Comparison of ENCODE assay signal across 20 cellular contexts in the genomic region with DNA sequence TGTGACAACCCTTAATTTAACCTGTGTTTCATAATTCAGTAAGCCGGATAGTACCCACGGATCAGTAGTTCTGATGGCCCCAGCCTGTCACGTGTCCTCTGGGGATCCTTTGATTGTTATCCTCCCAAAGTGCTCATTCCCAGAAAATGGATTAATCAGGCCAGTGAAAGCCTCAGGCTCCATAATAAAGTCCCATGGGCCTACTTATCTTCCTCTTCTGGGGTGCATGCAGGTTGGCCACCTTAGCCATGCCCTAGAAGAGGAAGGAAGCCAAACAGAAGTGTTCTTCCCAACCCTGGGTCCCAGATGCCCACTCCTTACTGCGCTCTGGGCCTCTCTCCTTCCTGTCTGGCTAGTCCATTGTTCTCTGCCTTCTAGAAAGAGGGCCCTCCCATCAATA.
DNase-seq lines count a peak whose midpoint lies in the region; ATAC-seq and TF ChIP-seq lines count a peak whose summit lies in the region.
"Had no signal": no experiment of that assay in that cellular context is flagged by ENCODE, and none has a peak within 500 bp of the region (broad histone marks: within the 10 kb centered on the region; RNA-seq: fewer than 3 reads in every experiment).

No MANE protein-coding gene starts in this region.

- peaks cover 0 to 18% (median 0%) of the 10 kb centered on the region in 9 donors for H3K36me3 ChIP-seq in heart right ventricle
- H3K36me3 ChIP-seq in breast epithelium, result no peaks in the 10 kb centered on the region
- no peaks in the 10 kb centered on the region for H3K36me3 ChIP-seq in stomach smooth muscle (ENCODE audit: control insufficient read depth in 2 of 2, insufficient read depth in 2 of 2, low read length in 2 of 2)
- H3K36me3 ChIP-seq: SJCRH30 had no signal

- no peak overlapping the region for H3K9ac ChIP-seq in stomach smooth muscle (ENCODE audit: low read length in 2 of 2)

- WGBS in heart right ventricle, 2 donors, result 72 to 79% methylated on average over 4 of the region's 4 CpGs

- peaks cover 15 to 68% of the 10 kb centered on the region in 2 donors for H3K4me1 Mint-ChIP-seq in immature natural killer cell

- DNase-seq in heart right ventricle (no peak), Right ventricle myocardium inferior (ENCODE audit: missing footprints) (no peak), breast epithelium (ENCODE audit: low spot score in 2 of 2) (no peak), immature natural killer cell (no peak), SKM-1 (lab: John Stamatoyannopoulos, UW; ENCODE audit: unreplicated experiment) (no peak), NOMO-1 treated with DMSO at 0.1 percent for 48 hours (lab: John Stamatoyannopoulos, UW; ENCODE audit: unreplicated experiment) (no peak), HUDEP-2 (lab: John Stamatoyannopoulos, UW; ENCODE audit: unreplicated experiment in 76 of 76) (no peak)
- DNase-seq: EL; GF-D8; KG1; NCI-H1105; NCI-H146; NCI-H2171; NCI-H345; NCI-H526; NK-92 treated with Interleukin-12 subunit alpha and Interleukin-12 subunit beta, amount 100 ng/mL, for 24 hours had no signal

- H3K4me3 ChIP-seq in heart right ventricle, result no peak overlapping the region
- H3K4me3 ChIP-seq in breast epithelium, result no peak overlapping the region
- no peak overlapping the region for H3K4me3 ChIP-seq in stomach smooth muscle (ENCODE audit: low read length in 2 of 2)
- H3K4me3 ChIP-seq: SJCRH30 had no signal

- TF ChIP-seq CTCF in heart right ventricle (IDR thresholded peaks at IDR 0.05) (no peak), breast epithelium (IDR thresholded peaks at IDR 0.05) (no peak)

- intact Hi-C loops in heart right ventricle (cut with DNase I) (no loop called here), Right ventricle myocardium inferior (cut with DNase I) (no loop called here), breast epithelium (cut with DNase I; ENCODE audit: low total_unique reads) (no loop called here)

- peak overlapping the region in 4 of 6 donors; percentile 6 to 59 (median 28) for H3K27ac Mint-ChIP-seq in immature natural killer cell

- H3K27me3 ChIP-seq in heart right ventricle, result no peaks in the 10 kb centered on the region
- H3K27me3 ChIP-seq in breast epithelium, result no peaks in the 10 kb centered on the region
- H3K27me3 ChIP-seq in stomach smooth muscle (ENCODE audit: control insufficient read depth in 1 of 2, insufficient read depth in 2 of 2, low read length in 2 of 2), result no peaks in the 10 kb centered on the region
- H3K27me3 ChIP-seq: SJCRH30 had no signal

- H3K4me1 ChIP-seq in heart right ventricle, result peaks cover 8 to 43% (median 21%) of the 10 kb centered on the region in 9 donors
- no peaks in the 10 kb centered on the region for H3K4me1 ChIP-seq in breast epithelium
- peaks cover 12% of the 10 kb centered on the region for H3K4me1 ChIP-seq in stomach smooth muscle (ENCODE audit: control insufficient read depth, insufficient read depth, low read length)
- H3K4me1 ChIP-seq: SJCRH30 had no signal

- ATAC-seq in heart right ventricle (peak in 3 of 8 donors; percentile 30 to 40 (median 31)), Right ventricle myocardium inferior (no peak)
- ATAC-seq: Panc1 had no signal

- H3K9me3 ChIP-seq in heart right ventricle (no peaks in the 10 kb centered on the region), breast epithelium (no peaks in the 10 kb centered on the region), stomach smooth muscle (ENCODE audit: control insufficient read depth in 2 of 2, low read length in 2 of 2) (no peaks in the 10 kb centered on the region)
- H3K9me3 ChIP-seq: SJCRH30 had no signal

- H3K27ac ChIP-seq in heart right ventricle (peak overlapping the region in 7 of 10 donors; percentile 0 to 59 (median 39)), breast epithelium (peak overlapping the region; percentile 40 to 45), stomach smooth muscle (ENCODE audit: low read length) (peak overlapping the region; percentile 32)
- H3K27ac ChIP-seq: SJCRH30 had no signal

- H3K9me3 Mint-ChIP-seq in immature natural killer cell, result no peaks in the 10 kb centered on the region

- peaks cover 5 to 13% (median 8%) of the 10 kb centered on the region in 3 donors for H3K36me3 Mint-ChIP-seq in immature natural killer cell
- H3K36me3 Mint-ChIP-seq: CD14-positive monocyte had no signal

- no peak overlapping the region for H3K4me3 Mint-ChIP-seq in immature natural killer cell
- H3K4me3 Mint-ChIP-seq: CD14-positive monocyte had no signal

- H3K27me3 Mint-ChIP-seq in immature natural killer cell (ENCODE audit: low read depth in 3 of 3), result peaks cover 0 to 3% (median 0%) of the 10 kb centered on the region in 3 donors

- TF ChIP-seq POLR2A in breast epithelium (IDR thresholded peaks at IDR 0.05), result no peak
